Comparison of ENCODE assay signal across 8 cellular contexts in genomic region chr12:116172224-116172849, GRCh38.
DNase-seq lines count a peak whose midpoint lies in the region; ATAC-seq, FAIRE-seq and TF ChIP-seq lines count a peak whose summit lies in the region.

No MANE protein-coding gene starts in this region.

- peaks cover 29% of the 10 kb centered on the region for H3K4me1 ChIP-seq in PC-3 (ENCODE audit: insufficient read depth, low read length)
- H3K4me1 ChIP-seq in small intestine (ENCODE audit: control insufficient read depth in 2 of 2, insufficient read depth in 1 of 2, low read depth in 1 of 2, low read length in 1 of 2), result peaks cover 0 to 7% of the 10 kb centered on the region in 2 donors

- BruUV-seq in PC-3 (replicated peaks; lab: Mats Ljungman, UMichigan), result no TSS peak

- H3K36me3 ChIP-seq in PC-3 (ENCODE audit: low read depth, low read length) (no peaks in the 10 kb centered on the region), small intestine (ENCODE audit: control insufficient read depth in 2 of 2, insufficient read depth in 2 of 2, low read length in 2 of 2) (no peaks in the 10 kb centered on the region)

- no peak overlapping the region for H2AFZ ChIP-seq in PC-3 (ENCODE audit: low read length)

- H3K27me3 ChIP-seq in PC-3 (ENCODE audit: low read length), result no peaks in the 10 kb centered on the region
- H3K27me3 ChIP-seq in small intestine (ENCODE audit: control insufficient read depth in 2 of 2, insufficient read depth in 2 of 2, low read length in 2 of 2), result no peaks in the 10 kb centered on the region

- intact Hi-C loops in PC-3 (cut with micrococcal nuclease), result no loop called here

- peak; percentile 46 for DNase-seq in GM10248 (ENCODE audit: extremely low spot score)
- no peak for DNase-seq in PC-3
- DNase-seq in epithelial cell of esophagus (ENCODE audit: low read depth), result peak; percentile 28
- DNase-seq in mucosa of gallbladder (ENCODE audit: low spot score), result no peak
- DNase-seq in caudate nucleus (lab: John Stamatoyannopoulos, UW), result no peak
- no peak for DNase-seq in occipital lobe (lab: John Stamatoyannopoulos, UW)
- no peak for DNase-seq in small intestine

- no peak overlapping the region for H3K9ac ChIP-seq in PC-3 (ENCODE audit: low read length)

- 60 to 83% (median 65%) methylated on average over 10 of the region's 10 CpGs for WGBS in small intestine, 3 donors

- H3F3A ChIP-seq in PC-3 (ENCODE audit: low read length, unreplicated experiment), result no peaks in the 10 kb centered on the region

- peaks cover 99% of the 10 kb centered on the region for H3K79me2 ChIP-seq in PC-3 (ENCODE audit: low read length)

- TF ChIP-seq CTCF in GM10248 (IDR thresholded peaks at IDR 0.05; ENCODE audit: control extremely low read depth, extremely low read depth, low read depth, missing control alignments) (no peak), PC-3 (conservative IDR thresholded peaks at IDR 0.05; ENCODE audit: low read depth, low read length) (no peak), epithelial cell of esophagus (IDR thresholded peaks at IDR 0.05; ENCODE audit: insufficient read depth, low read depth, low read length, missing control alignments) (no peak)

- H3K4me3 ChIP-seq in PC-3 (ENCODE audit: low read length), result no peak overlapping the region
- H3K4me3 ChIP-seq in epithelial cell of esophagus (ENCODE audit: low read length), result no peak overlapping the region
- no peak overlapping the region for H3K4me3 ChIP-seq in small intestine (ENCODE audit: low read depth in 1 of 2, low read length in 2 of 2)

- H3K9me3 ChIP-seq in PC-3 (ENCODE audit: low read length), result no peaks in the 10 kb centered on the region
- H3K9me3 ChIP-seq in small intestine (ENCODE audit: control insufficient read depth, low read depth), result no peaks in the 10 kb centered on the region

- no peaks in the 10 kb centered on the region for H3K9me2 ChIP-seq in PC-3 (replicated peaks; ENCODE audit: low read length)

- peak overlapping the region; percentile 38 for H3K4me2 ChIP-seq in PC-3 (ENCODE audit: low read length)

- FAIRE-seq in small intestine (lab: Jason Lieb, UNC), result no peak

- POLR2A ChIA-PET in GM10248 (lab: Yijun Ruan, JAX) (no interaction called here), PC-3 (lab: Charles Lee; ENCODE audit: unreplicated experiment) (no interaction called here)

- peaks cover 55% of the 10 kb centered on the region for H4K20me1 ChIP-seq in PC-3 (ENCODE audit: low read length)

- CTCF ChIA-PET in GM10248 (lab: Yijun Ruan, JAX) (interaction anchor here (1.0 to 1.5 kb wide), 10 partner anchors 9 to 537 kb away, joined by 3 to 5 read pairs (median 3); no protein-coding TSS in a partner anchor), PC-3 (lab: Charles Lee) (no interaction called here)

- H3K27ac ChIP-seq in PC-3 (ENCODE audit: low read length) (no peak overlapping the region), caudate nucleus (ENCODE audit: low read depth, low read length) (no peak overlapping the region), small intestine (ENCODE audit: low read depth in 1 of 2, low read length in 1 of 2) (no peak overlapping the region)

- ATAC-seq in GM21825 (IDR thresholded peaks at IDR 0.05; ENCODE audit: unreplicated experiment) (peak; percentile 86), PC-3 (peak; percentile 29; the same call in 1 of the 2 replicates)

Comparison
In these comparisons a context has a peak if more than half of its experiments do, and no peak if none do; other contexts are left out.
1. DNase-seq: peak in GM10248 (single experiment) and epithelial cell of esophagus (single experiment); none in PC-3 (single experiment), mucosa of gallbladder (single experiment), caudate nucleus (0 of 61), occipital lobe (single experiment) and small intestine (single experiment).